8 cellular contexts compared by ENCODE assay signal in the genomic region with DNA sequence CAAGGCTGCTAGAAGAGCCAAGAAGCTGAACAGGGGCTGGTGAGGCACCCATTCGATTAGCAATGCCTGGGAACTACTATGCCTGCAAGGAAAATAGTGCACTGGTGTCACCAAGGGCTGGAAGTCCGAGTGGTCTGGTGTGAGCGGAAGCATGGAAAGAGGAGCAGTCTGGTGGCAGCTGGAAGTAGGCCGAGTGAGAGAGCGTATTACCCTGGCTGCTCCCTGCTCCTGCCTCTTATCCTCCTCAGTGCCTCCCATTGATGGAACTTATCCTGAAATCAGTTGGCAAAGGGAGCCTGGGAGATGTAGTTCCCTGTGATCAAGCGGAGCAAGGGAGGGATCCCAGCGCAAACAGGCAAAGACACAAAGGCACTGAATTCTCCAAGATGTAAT. TPM values are rescaled to one million over a fixed set of nuclear protein-coding genes. Genes with fewer than 3 reads are reported as not detected.
A peak's percentile ranks its signal among the peaks of the same experiment; 100 is the strongest.
DNase-seq lines count a peak whose midpoint lies in the region; ATAC-seq and TF ChIP-seq lines count a peak whose summit lies in the region.

No MANE protein-coding gene starts in this region.

- TF ChIP-seq CTCF in left lung (IDR thresholded peaks at IDR 0.05): no peak
- no peak for TF ChIP-seq CTCF in transverse colon (IDR thresholded peaks at IDR 0.05)

- CTCF ChIA-PET in activated naive CD4-positive, alpha-beta T cell treated with anti-CD3 and anti-CD28 coated beads for 36 hours (lab: Charles Lee): interaction anchor here (0.9 to 4.2 kb wide), 7 partner anchors 9 to 45 kb away, joined by 3 to 33 read pairs (median 6); no protein-coding TSS in a partner anchor

- intact Hi-C loops in activated naive CD4-positive, alpha-beta T cell treated with anti-CD3 and anti-CD28 coated beads for 36 hours (cut with micrococcal nuclease): loop anchor here (5.0 to 10.0 kb wide), 2 partner anchors 309 to 1362 kb away; a partner anchor contains a TSS
- intact Hi-C loops in left lung (cut with DNase I): no loop called here
- intact Hi-C loops in transverse colon (cut with DNase I; ENCODE audit: low total_unique reads): no loop called here

- no peaks in the 10 kb centered on the region for H3K27me3 Mint-ChIP-seq in activated naive CD4-positive, alpha-beta T cell treated with anti-CD3 and anti-CD28 coated beads for 36 hours (ENCODE audit: low read depth)
- H3K27me3 Mint-ChIP-seq in activated T-helper 17 cell treated with anti-CD3 and anti-CD28 coated beads, Interleukin-2, amount 50 U/mL, for 72 hours: no peaks in the 10 kb centered on the region

- peaks cover 80% of the 10 kb centered on the region for H3K36me3 Mint-ChIP-seq in activated naive CD4-positive, alpha-beta T cell treated with anti-CD3 and anti-CD28 coated beads for 36 hours (ENCODE audit: low read depth)
- H3K36me3 Mint-ChIP-seq in activated T-helper 17 cell treated with anti-CD3 and anti-CD28 coated beads, Interleukin-2, amount 50 U/mL, for 72 hours (ENCODE audit: low read depth): peaks cover 95% of the 10 kb centered on the region

- H3K36me3 ChIP-seq in left lung: peaks cover 0 to 4% of the 10 kb centered on the region in 2 donors
- H3K36me3 ChIP-seq in transverse colon: no peaks in the 10 kb centered on the region

- TF ChIP-seq POLR2A in transverse colon (IDR thresholded peaks at IDR 0.05): no peak

- no peaks in the 10 kb centered on the region for H3K9me3 ChIP-seq in left lung
- no peaks in the 10 kb centered on the region for H3K9me3 ChIP-seq in transverse colon

- no peak for DNase-seq in activated naive CD4-positive, alpha-beta T cell treated with anti-CD3 and anti-CD28 coated beads for 36 hours
- no peak for DNase-seq in activated naive CD4-positive, alpha-beta T cell (lab: John Stamatoyannopoulos, UW)
- DNase-seq in left lung (no peak), transverse colon (no peak), mesenteric fat pad (ENCODE audit: low spot score) (no peak)
- DNase-seq in stimulated activated CD4-positive, alpha-beta T cell treated with anti-CD3 and anti-CD28 coated beads, Interleukin-12 subunit alpha, Interleukin-12 subunit beta, amount 100 ng/mL, for 4 hours: no peak

- in situ Hi-C loops in transverse colon (cut with MboI; ENCODE audit: low pct_ligation_motif_present in 1 of 4, low pct_unique_long_range_greater_than_20kb in 1 of 4, low sequenced_read_pairs in 3 of 4): no loop called here

- H3K4me3 ChIP-seq in left lung: no peak overlapping the region
- peak overlapping the region in 1 of 4 donors; percentile 5 for H3K4me3 ChIP-seq in transverse colon

- H3K4me3 Mint-ChIP-seq in activated naive CD4-positive, alpha-beta T cell treated with anti-CD3 and anti-CD28 coated beads for 36 hours: peak overlapping the region; percentile 80
- peak overlapping the region; percentile 91 for H3K4me3 Mint-ChIP-seq in activated T-helper 17 cell treated with anti-CD3 and anti-CD28 coated beads, Interleukin-2, amount 50 U/mL, for 72 hours

- H3K27me3 ChIP-seq in left lung (no peaks in the 10 kb centered on the region), transverse colon (no peaks in the 10 kb centered on the region)

- no peak for TF ChIP-seq EP300 in transverse colon (IDR thresholded peaks at IDR 0.05; ENCODE audit: low read depth)

- H3K4me1 Mint-ChIP-seq in activated naive CD4-positive, alpha-beta T cell treated with anti-CD3 and anti-CD28 coated beads for 36 hours (ENCODE audit: low read depth): peaks cover 83% of the 10 kb centered on the region
- H3K4me1 Mint-ChIP-seq in activated T-helper 17 cell treated with anti-CD3 and anti-CD28 coated beads, Interleukin-2, amount 50 U/mL, for 72 hours: peaks cover 56% of the 10 kb centered on the region

- H3K27ac ChIP-seq in left lung: peak overlapping the region; percentile 83 to 95
- peak overlapping the region; percentile 81 to 90 (median 84) for H3K27ac ChIP-seq in transverse colon

- peaks cover 20 to 99% of the 10 kb centered on the region in 2 donors for H3K4me1 ChIP-seq in left lung
- peaks cover 12 to 70% (median 30%) of the 10 kb centered on the region in 4 donors for H3K4me1 ChIP-seq in transverse colon

- no peaks in the 10 kb centered on the region for H3K9me3 Mint-ChIP-seq in activated naive CD4-positive, alpha-beta T cell treated with anti-CD3 and anti-CD28 coated beads for 36 hours
- H3K9me3 Mint-ChIP-seq in activated T-helper 17 cell treated with anti-CD3 and anti-CD28 coated beads, Interleukin-2, amount 50 U/mL, for 72 hours: no peaks in the 10 kb centered on the region

- ATAC-seq in activated T-helper 17 cell treated with anti-CD3 and anti-CD28 coated beads, Interleukin-2, amount 50 U/mL, for 72 hours (replicated peaks): no peak
- no peak for ATAC-seq in left lung
- no peak for ATAC-seq in HG02588 (IDR thresholded peaks at IDR 0.05; ENCODE audit: unreplicated experiment)

- WGBS in transverse colon (ENCODE audit: low coverage in 1 of 2), 2 donors: 82 to 84% methylated on average over 2 to 7 of the region's 7 CpGs

- peak overlapping the region; percentile 99 for H3K27ac Mint-ChIP-seq in activated naive CD4-positive, alpha-beta T cell treated with anti-CD3 and anti-CD28 coated beads for 36 hours
- H3K27ac Mint-ChIP-seq in activated T-helper 17 cell treated with anti-CD3 and anti-CD28 coated beads, Interleukin-2, amount 50 U/mL, for 72 hours: peak overlapping the region; percentile 99

RNA-seq across cellular contexts. Expression of a gene that starts 9.6 kb away (rescaled TPM):
- 100 to 1,000 TPM; 390 to 391 TPM for total RNA-seq in activated naive CD4-positive, alpha-beta T cell treated with anti-CD3 and anti-CD28 coated beads for 36 hours
- 100 to 1,000 TPM; 219 to 280 TPM for total RNA-seq in activated T-helper 17 cell treated with anti-CD3 and anti-CD28 coated beads, Interleukin-2, amount 50 U/mL, for 72 hours
- total RNA-seq in left lung (10 to 100 TPM; 39.8 to 77.3 TPM), transverse colon (10 to 100 TPM; 20.1 to 47.0 (median 33.8) TPM), mesenteric fat pad (69.7 TPM)
